In genomic region chr13:76974618-76974975, GRCh38 we compare ENCODE assay signal across 32 cellular contexts. TPM values are rescaled to one million over a fixed set of nuclear protein-coding genes. Genes with fewer than 3 reads are reported as not detected.
"Had no signal": no experiment of that assay in that cellular context is flagged by ENCODE, and none has a peak within 500 bp of the region (broad histone marks: within the 10 kb centered on the region; RNA-seq: fewer than 3 reads in every experiment).

No MANE protein-coding gene starts in this region.

- H3K9me3 ChIP-seq: colonic mucosa, esophagus squamous epithelium, gastrocnemius medialis, heart right ventricle, left lung, lower lobe of right lung, mucosa of descending colon had no signal

- H3K4me3 ChIP-seq: colonic mucosa, esophagus squamous epithelium, gastrocnemius medialis, heart right ventricle, left lung, lower lobe of right lung, mucosa of descending colon had no signal

- H3K4me3 Mint-ChIP-seq: dendritic cell treated with granulocyte-macrophage colony-stimulating factor and Interleukin-4, amounts not matched to agents 40 ng/mL and 50 ng/mL, for 4 days; effector memory CD8-positive, alpha-beta T cell; endodermal cell; mesothelial cell of epicardium; naive B cell had no signal

- H3K27ac ChIP-seq: colonic mucosa, epithelial cell of prostate, esophagus squamous epithelium, gastrocnemius medialis, heart right ventricle, left lung, lower lobe of right lung had no signal

- H3K9me3 Mint-ChIP-seq: dendritic cell treated with granulocyte-macrophage colony-stimulating factor and Interleukin-4, amounts not matched to agents 40 ng/mL and 50 ng/mL, for 4 days; effector memory CD8-positive, alpha-beta T cell; endodermal cell; mesothelial cell of epicardium; naive B cell had no signal

- H3K36me3 Mint-ChIP-seq: mesothelial cell of epicardium, naive B cell had no signal

- H3K4me1 ChIP-seq: colonic mucosa, gastrocnemius medialis had no signal

- H3K36me3 ChIP-seq: colonic mucosa, esophagus squamous epithelium, gastrocnemius medialis, heart right ventricle, left lung, lower lobe of right lung had no signal

- H3K27me3 ChIP-seq: colonic mucosa, gastrocnemius medialis had no signal

- H3K27ac Mint-ChIP-seq: dendritic cell treated with granulocyte-macrophage colony-stimulating factor and Interleukin-4, amounts not matched to agents 40 ng/mL and 50 ng/mL, for 4 days; effector memory CD8-positive, alpha-beta T cell; endodermal cell; mesothelial cell of epicardium; naive B cell had no signal

- DNase-seq: colonic mucosa; cortex of kidney; effector CD8-positive, alpha-beta T cell; effector memory CD8-positive, alpha-beta T cell; endodermal cell; erythroblast; esophagus squamous epithelium; foreskin fibroblast; gastrocnemius medialis; glutamatergic neuron; head of caudate nucleus; heart right ventricle; hippocampal formation; left cardiac atrium; left lung; left ventricle myocardium superior; lower lobe of right lung; mesenchymal stem cell; mucosa of descending colon; naive B cell had no signal

RNA-seq across cellular contexts. Expression of gene ACOD1, which starts 26.3 kb away (rescaled TPM):
- total RNA-seq: colonic mucosa, dermis microvascular lymphatic vessel endothelial cell, endodermal cell, esophagus mucosa, esophagus squamous epithelium, gastrocnemius medialis, glomerular endothelial cell, kidney epithelial cell, left cardiac atrium, left ventricle myocardium superior, lower leg skin, lower lobe of right lung, lung microvascular endothelial cell, mesenteric fat pad, mesothelial cell of epicardium, mucosa of descending colon, myocyte had no signal
- polyA plus RNA-seq: heart right ventricle, keratinocyte had no signal
